Comparison of ENCODE assay signal across 1 cellular context in the genomic region with DNA sequence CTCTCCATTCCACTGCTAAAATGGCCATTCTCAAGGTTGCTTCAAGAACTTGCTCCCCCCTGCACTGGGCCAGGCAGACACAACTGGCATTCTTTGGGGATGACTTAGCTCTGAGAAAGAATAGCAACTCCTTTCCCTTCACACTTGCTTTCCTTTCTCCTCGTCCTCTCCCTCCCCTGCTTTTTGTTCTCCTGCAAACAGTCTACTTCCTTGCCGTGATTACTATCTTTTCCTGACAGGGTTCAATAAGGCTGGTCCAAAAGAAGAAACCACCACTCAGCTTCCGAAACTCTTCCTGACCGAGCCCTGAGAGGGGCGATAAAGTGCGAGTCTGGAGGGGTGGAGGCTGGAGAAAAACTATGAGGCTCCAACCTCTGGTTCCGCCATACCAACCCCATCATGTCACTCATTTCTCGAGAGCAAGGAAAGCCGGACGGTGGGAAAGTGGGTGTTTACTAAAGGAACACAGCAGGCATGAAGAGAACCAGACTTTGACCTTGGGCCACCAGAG.
TF ChIP-seq lines count a peak whose summit lies in the region.

No MANE protein-coding gene starts in this region.

TF ChIP-seq in SK-N-SH, 30 proteins besides CTCF, POLR2A, EP300 and RAD21 (continued from another document):
- TF ChIP-seq ZBTB33 (IDR thresholded peaks at IDR 0.05; ENCODE audit: borderline replicate concordance, low read depth) (no peak), POLR2AphosphoS5 (IDR thresholded peaks at IDR 0.05; ENCODE audit: low read depth, low read length) (no peak; the same call in 1 of the 2 replicates), REST (IDR thresholded peaks at IDR 0.05; ENCODE audit: low read depth, low read length) (peak; percentile 12; the same call in 1 of the 2 replicates), CHD2 (IDR thresholded peaks at IDR 0.05; ENCODE audit: low read length, partially characterized antibody) (no peak), SIN3A (IDR thresholded peaks at IDR 0.05; ENCODE audit: borderline replicate concordance, low read depth, low read length) (peak; percentile 50; the same call in 1 of the 2 replicates), NFIC (IDR thresholded peaks at IDR 0.05; ENCODE audit: borderline replicate concordance) (no peak; the same call in 1 of the 2 replicates), ELF1 (IDR thresholded peaks at IDR 0.05) (no peak)
- TF ChIP-seq, protein P1, sequence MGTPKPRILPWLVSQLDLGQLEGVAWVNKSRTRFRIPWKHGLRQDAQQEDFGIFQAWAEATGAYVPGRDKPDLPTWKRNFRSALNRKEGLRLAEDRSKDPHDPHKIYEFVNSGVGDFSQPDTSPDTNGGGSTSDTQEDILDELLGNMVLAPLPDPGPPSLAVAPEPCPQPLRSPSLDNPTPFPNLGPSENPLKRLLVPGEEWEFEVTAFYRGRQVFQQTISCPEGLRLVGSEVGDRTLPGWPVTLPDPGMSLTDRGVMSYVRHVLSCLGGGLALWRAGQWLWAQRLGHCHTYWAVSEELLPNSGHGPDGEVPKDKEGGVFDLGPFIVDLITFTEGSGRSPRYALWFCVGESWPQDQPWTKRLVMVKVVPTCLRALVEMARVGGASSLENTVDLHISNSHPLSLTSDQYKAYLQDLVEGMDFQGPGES (IDR thresholded peaks at IDR 0.05; ENCODE audit: low read depth, low read length): no peak
